In genomic region chr1:161098161-161099068, GRCh38 we compare ENCODE assay signal across 1 cellular context.
TF ChIP-seq lines count a peak whose summit lies in the region.

TSS of gene KLHDC9 (plus strand) at chr1:161098361. CDS start at chr1:161098536, 175 bp downstream.

TF ChIP-seq in GM12878, 131 proteins besides CTCF, POLR2A, EP300 and RAD21 (continued from another document and continues in another):
- TF ChIP-seq BCL3 (IDR thresholded peaks at IDR 0.05; ENCODE audit: borderline replicate concordance, insufficient read depth, low read depth, low read length, poor library complexity, severe bottlenecking), result peak; percentile 59
- TF ChIP-seq SUPT20H (IDR thresholded peaks at IDR 0.05; ENCODE audit: borderline replicate concordance, control insufficient read depth, low read depth, low read length), result no peak
- TF ChIP-seq KDM1A (IDR thresholded peaks at IDR 0.05; ENCODE audit: borderline replicate concordance), result no peak
- TF ChIP-seq ZNF217 (IDR thresholded peaks at IDR 0.05), result no peak
- no peak for TF ChIP-seq MTA2 (IDR thresholded peaks at IDR 0.05; ENCODE audit: low read depth)
- no peak for TF ChIP-seq YBX1 (IDR thresholded peaks at IDR 0.05)
- TF ChIP-seq TCF3 (IDR thresholded peaks at IDR 0.05; ENCODE audit: borderline replicate concordance, insufficient read depth, low read depth, low read length), result no peak
- no peak for TF ChIP-seq ASH2L (IDR thresholded peaks at IDR 0.05; ENCODE audit: borderline replicate concordance, low read depth)
- no peak for TF ChIP-seq FOXK2 (IDR thresholded peaks at IDR 0.05)
- TF ChIP-seq RELA (IDR thresholded peaks at IDR 0.05; ENCODE audit: borderline replicate concordance, partially characterized antibody), result peak; percentile 56
- no peak for TF ChIP-seq NRF1 (conservative IDR thresholded peaks at IDR 0.05; ENCODE audit: low read depth, low read length)
- peak; percentile 57 for TF ChIP-seq KLF5 (IDR thresholded peaks at IDR 0.05; ENCODE audit: partially characterized antibody)
- TF ChIP-seq POLR2AphosphoS5 (IDR thresholded peaks at IDR 0.05; ENCODE audit: low read length), result peak; percentile 35; the same call in 1 of the 2 replicates
- TF ChIP-seq MEF2A (IDR thresholded peaks at IDR 0.05; ENCODE audit: insufficient read depth, low read depth, low read length), result no peak
- no peak for TF ChIP-seq ZBED1 (IDR thresholded peaks at IDR 0.05; ENCODE audit: borderline replicate concordance)
- no peak for TF ChIP-seq NR2F1 (conservative IDR thresholded peaks at IDR 0.05)
- no peak for TF ChIP-seq BCLAF1 (IDR thresholded peaks at IDR 0.05)
- no peak for TF ChIP-seq EGR1 (IDR thresholded peaks at IDR 0.05; ENCODE audit: borderline replicate concordance in 1 of 2, low read depth in 2 of 2, low read length in 2 of 2)
- no peak for TF ChIP-seq RELB (IDR thresholded peaks at IDR 0.05; ENCODE audit: low read depth)
- no peak for TF ChIP-seq BCL11A (IDR thresholded peaks at IDR 0.05; ENCODE audit: low read depth, low read length)
- peak; percentile 12 to 38; a peak in 2 of 4 replicates for TF ChIP-seq BHLHE40 (IDR thresholded peaks at IDR 0.05; ENCODE audit: borderline replicate concordance in 1 of 2, low read depth in 2 of 2, low read length in 1 of 2)
- TF ChIP-seq BRCA1 (IDR thresholded peaks at IDR 0.05; ENCODE audit: low read depth, low read length), result no peak
- no peak for TF ChIP-seq HDAC2 (IDR thresholded peaks at IDR 0.05)
- TF ChIP-seq NFXL1 (IDR thresholded peaks at IDR 0.05; ENCODE audit: borderline replicate concordance), result no peak
- peak; percentile 94 for TF ChIP-seq BMI1 (IDR thresholded peaks at IDR 0.05; ENCODE audit: borderline replicate concordance)
- TF ChIP-seq SPI1 (IDR thresholded peaks at IDR 0.05; ENCODE audit: borderline replicate concordance, insufficient read depth, low read depth, low read length), result no peak
- TF ChIP-seq TARDBP (IDR thresholded peaks at IDR 0.05; ENCODE audit: borderline replicate concordance), result no peak
- no peak for TF ChIP-seq TAF1 (IDR thresholded peaks at IDR 0.05; ENCODE audit: borderline replicate concordance, low read depth, low read length)
- TF ChIP-seq USF2 (IDR thresholded peaks at IDR 0.05; ENCODE audit: borderline replicate concordance, low read depth, low read length), result no peak
- peak; percentile 46; the same call in 1 of the 2 replicates for TF ChIP-seq PML (IDR thresholded peaks at IDR 0.05; ENCODE audit: low read length)
- no peak for TF ChIP-seq REST (IDR thresholded peaks at IDR 0.05; ENCODE audit: low read depth, low read length)
- TF ChIP-seq HDAC6 (IDR thresholded peaks at IDR 0.05; ENCODE audit: unreplicated experiment), result no peak
- TF ChIP-seq SP1 (IDR thresholded peaks at IDR 0.05; ENCODE audit: low read depth, low read length), result no peak
- TF ChIP-seq SIN3A (IDR thresholded peaks at IDR 0.05; ENCODE audit: low read depth, low read length), result 0 out of 2 replicates have a peak, but pooled peaks have one; percentile 73
- no peak for TF ChIP-seq ZNF207 (IDR thresholded peaks at IDR 0.05; ENCODE audit: borderline replicate concordance)
- TF ChIP-seq FOXM1 (IDR thresholded peaks at IDR 0.05; ENCODE audit: low read depth, low read length), result no peak
- no peak for TF ChIP-seq HCFC1 (IDR thresholded peaks at IDR 0.05; ENCODE audit: low read length)
- TF ChIP-seq ZZZ3 (IDR thresholded peaks at IDR 0.05; ENCODE audit: control insufficient read depth, insufficient read length, low read depth), result no peak
- TF ChIP-seq SMC3 (IDR thresholded peaks at IDR 0.05; ENCODE audit: borderline replicate concordance, low read length), result no peak
- TF ChIP-seq KAT2A (conservative IDR thresholded peaks at IDR 0.05; ENCODE audit: control insufficient read depth, low read depth, low read length), result no peak
- no peak for TF ChIP-seq SREBF2 (IDR thresholded peaks at IDR 0.05; ENCODE audit: low read length)
- TF ChIP-seq E2F8 (IDR thresholded peaks at IDR 0.05; ENCODE audit: low read depth, partially characterized antibody), result no peak
- no peak for TF ChIP-seq CHD2 (IDR thresholded peaks at IDR 0.05; ENCODE audit: borderline replicate concordance, low read depth, low read length)
- TF ChIP-seq ETV6 (conservative IDR thresholded peaks at IDR 0.05 in 1 of 2, IDR thresholded peaks at IDR 0.05 in 1 of 2; ENCODE audit: borderline replicate concordance in 1 of 2, low read depth in 1 of 2), result no peak
- TF ChIP-seq CHD4 (IDR thresholded peaks at IDR 0.05), result no peak
- no peak for TF ChIP-seq ZNF24 (IDR thresholded peaks at IDR 0.05)
- peak; percentile 37; the same call in 1 of the 2 replicates for TF ChIP-seq BACH1 (IDR thresholded peaks at IDR 0.05; ENCODE audit: borderline replicate concordance)
- no peak; the same call in 1 of the 2 replicates for TF ChIP-seq HDGF (IDR thresholded peaks at IDR 0.05)
- TF ChIP-seq ZNF384 (IDR thresholded peaks at IDR 0.05; ENCODE audit: borderline replicate concordance, low read depth, low read length), result no peak
- TF ChIP-seq DPF2 (IDR thresholded peaks at IDR 0.05), result peak; percentile 35; the same call in 1 of the 2 replicates
- no peak for TF ChIP-seq ZNF592 (IDR thresholded peaks at IDR 0.05)
- TF ChIP-seq FOS (IDR thresholded peaks at IDR 0.05; ENCODE audit: borderline replicate concordance, extremely low read depth, insufficient read length), result no peak
- peak; percentile 57; the same call in 1 of the 2 replicates for TF ChIP-seq PAX5 (IDR thresholded peaks at IDR 0.05; ENCODE audit: borderline replicate concordance, low read depth, low read length)
- peak in 1 of 2 experiments; percentile 75; a peak in 1 of 4 replicates for TF ChIP-seq SRF (IDR thresholded peaks at IDR 0.05; ENCODE audit: low read depth in 2 of 2, low read length in 2 of 2)
